24 cellular contexts compared by ENCODE assay signal in the genomic region with DNA sequence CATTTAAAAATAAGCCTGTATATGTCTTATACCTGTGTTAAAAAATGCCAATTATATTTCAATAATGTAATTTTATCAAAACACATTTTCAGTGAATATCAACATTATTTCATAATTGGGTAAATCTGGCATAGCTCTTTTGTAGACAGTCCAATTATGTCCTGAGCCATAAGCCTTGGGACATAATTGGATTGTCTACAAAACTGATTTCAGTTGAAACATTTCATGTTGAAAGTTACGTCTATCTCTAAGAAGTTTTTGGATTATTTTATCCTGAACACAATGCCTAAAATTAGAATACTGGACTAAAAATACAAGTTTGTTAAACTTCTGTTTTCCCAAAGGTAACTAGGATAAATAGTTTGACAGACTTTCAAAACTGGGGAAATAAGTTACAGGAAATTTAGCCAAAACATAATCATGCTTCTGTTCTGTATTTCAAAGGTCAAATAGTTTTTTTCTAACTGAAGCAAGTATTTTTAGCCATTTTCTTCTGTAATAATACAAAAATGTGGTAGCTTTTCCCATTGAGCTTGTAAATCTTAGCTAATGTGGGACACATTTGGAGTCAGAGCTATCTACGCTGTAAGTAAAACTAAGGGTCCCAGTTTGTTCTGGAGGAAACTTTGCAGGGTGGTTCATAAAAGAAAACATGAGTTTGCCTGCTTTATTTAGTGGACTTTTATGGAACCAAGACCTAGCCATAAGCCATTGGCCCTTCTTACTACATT.
DNase-seq lines count a peak whose midpoint lies in the region; ATAC-seq and TF ChIP-seq lines count a peak whose summit lies in the region.
"Had no signal": no experiment of that assay in that cellular context is flagged by ENCODE, and none has a peak within 500 bp of the region (broad histone marks: within the 10 kb centered on the region; RNA-seq: fewer than 3 reads in every experiment).

No MANE protein-coding gene starts in this region.

- no peaks in the 10 kb centered on the region for H3K9me3 ChIP-seq in adipocyte (ENCODE audit: control insufficient read depth, low read length)
- no peaks in the 10 kb centered on the region for H3K9me3 ChIP-seq in thoracic aorta
- H3K9me3 ChIP-seq: MG63, spleen had no signal

- H3K36me3 ChIP-seq in adipocyte (ENCODE audit: control insufficient read depth, insufficient read depth, low read length, severe bottlenecking) (peaks cover 57% of the 10 kb centered on the region), thoracic aorta (peaks cover 3% of the 10 kb centered on the region)
- H3K36me3 ChIP-seq: spleen had no signal

- peak overlapping the region; percentile 87 for H3K9ac ChIP-seq in adipocyte (ENCODE audit: low read length)
- H3K9ac ChIP-seq: GM23248 had no signal

- H3K4me1 Mint-ChIP-seq in nephron: peaks cover 23% of the 10 kb centered on the region
- H3K4me1 Mint-ChIP-seq: activated B cell treated with CpG ODN at 0.5 μM for 24 hours; activated naive CD4-positive, alpha-beta T cell treated with anti-CD3 and anti-CD28 coated beads, Interleukin-2, amount 10 ng/mL, durations not matched to agents 7 days and 5 days; natural killer cell had no signal

- peak; percentile 25 for DNase-seq in adipocyte (ENCODE audit: low read depth)
- DNase-seq in fibroblast of villous mesenchyme (ENCODE audit: low read depth): peak; percentile 19
- DNase-seq in thoracic aorta (ENCODE audit: low spot score): no peak
- DNase-seq in AML-193 (lab: John Stamatoyannopoulos, UW): no peak
- DNase-seq in occipital lobe (lab: John Stamatoyannopoulos, UW): no peak
- no peak for DNase-seq in hippocampal formation (lab: John Stamatoyannopoulos, UW)
- DNase-seq: activated B cell treated with CpG ODN at 0.5 μM for 24 hours; activated CD8-positive, alpha-beta T cell treated with anti-CD3 and anti-CD28 coated beads for 36 hours; activated naive CD4-positive, alpha-beta T cell treated with anti-CD3 and anti-CD28 coated beads, Interleukin-2, amount 10 ng/mL, durations not matched to agents 7 days and 5 days; anterior cingulate cortex; DMS153; effector memory CD4-positive, alpha-beta T cell; GM23248; MG63; natural killer cell; NCI-H1436; NCI-H526; posterior cingulate gyrus; spleen; stimulated activated CD4-positive, alpha-beta T cell treated with anti-CD3 and anti-CD28 coated beads, Interleukin-4, amount 100 ng/mL, for 24 hours; T-helper 9 cell had no signal

- no peaks in the 10 kb centered on the region for H3K27me3 Mint-ChIP-seq in nephron (ENCODE audit: low read depth)

- peaks cover 63% of the 10 kb centered on the region for H3K4me1 ChIP-seq in adipocyte (ENCODE audit: control insufficient read depth, insufficient read depth, low read length)
- peaks cover 19 to 48% of the 10 kb centered on the region in 2 donors for H3K4me1 ChIP-seq in thoracic aorta (ENCODE audit: control insufficient read depth in 1 of 2, low read depth in 2 of 2)
- H3K4me1 ChIP-seq: spleen had no signal

- peak overlapping the region; percentile 76 to 88 for H3K27ac ChIP-seq in thoracic aorta
- H3K27ac ChIP-seq: GM23248 had no signal

- H3K27me3 ChIP-seq in adipocyte (replicated peaks; ENCODE audit: control insufficient read depth, insufficient read depth, low read length) (no peaks in the 10 kb centered on the region), thoracic aorta (replicated peaks; ENCODE audit: insufficient read depth) (no peaks in the 10 kb centered on the region)
- H3K27me3 ChIP-seq: MG63, spleen had no signal

- H3K27ac Mint-ChIP-seq in nephron: peak overlapping the region; percentile 29 to 83 (median 74)
- H3K27ac Mint-ChIP-seq: activated B cell treated with CpG ODN at 0.5 μM for 24 hours; activated CD8-positive, alpha-beta T cell treated with anti-CD3 and anti-CD28 coated beads for 36 hours; activated naive CD4-positive, alpha-beta T cell treated with anti-CD3 and anti-CD28 coated beads, Interleukin-2, amount 10 ng/mL, durations not matched to agents 7 days and 5 days; natural killer cell; stimulated activated naive CD8-positive, alpha-beta T cell treated with anti-CD3 and anti-CD28 coated beads, Interleukin-15, Interleukin-2, amounts not matched to agents 100 ng/mL and 50 ng/mL, for 24 hours had no signal

- peak; percentile 72 for ATAC-seq in thoracic aorta (ENCODE audit: insufficient number of reproducible peaks, low FRiP score, low read depth)
- no peak for ATAC-seq in GM18519 (IDR thresholded peaks at IDR 0.05; ENCODE audit: low FRiP score, unreplicated experiment)
- ATAC-seq: activated CD8-positive, alpha-beta T cell treated with anti-CD3 and anti-CD28 coated beads for 36 hours; natural killer cell had no signal

- peak overlapping the region; percentile 71 for H3K4me3 ChIP-seq in adipocyte (ENCODE audit: low read length)
- no peak overlapping the region for H3K4me3 ChIP-seq in fibroblast of villous mesenchyme (ENCODE audit: low read depth, low read length)
- H3K4me3 ChIP-seq in thoracic aorta: peak overlapping the region; percentile 34
- H3K4me3 ChIP-seq: GM23248, MG63, spleen had no signal

- no peak for TF ChIP-seq CTCF in fibroblast of villous mesenchyme (IDR thresholded peaks at IDR 0.05; ENCODE audit: insufficient read depth, low read depth, low read length)
- TF ChIP-seq CTCF in nephron (IDR thresholded peaks at IDR 0.05; ENCODE audit: unreplicated experiment in 3 of 3): no peak
- TF ChIP-seq CTCF in thoracic aorta (IDR thresholded peaks at IDR 0.05): no peak

- peaks cover 74% of the 10 kb centered on the region for H3K36me3 Mint-ChIP-seq in nephron (ENCODE audit: low read depth)
- H3K36me3 Mint-ChIP-seq: activated naive CD4-positive, alpha-beta T cell treated with anti-CD3 and anti-CD28 coated beads, Interleukin-2, amount 10 ng/mL, durations not matched to agents 7 days and 5 days; natural killer cell had no signal

- H3K9me3 Mint-ChIP-seq in nephron: no peaks in the 10 kb centered on the region
- H3K9me3 Mint-ChIP-seq: activated B cell treated with CpG ODN at 0.5 μM for 24 hours; activated CD8-positive, alpha-beta T cell treated with anti-CD3 and anti-CD28 coated beads for 36 hours; activated naive CD4-positive, alpha-beta T cell treated with anti-CD3 and anti-CD28 coated beads, Interleukin-2, amount 10 ng/mL, durations not matched to agents 7 days and 5 days; natural killer cell; stimulated activated naive CD8-positive, alpha-beta T cell treated with anti-CD3 and anti-CD28 coated beads, Interleukin-15, Interleukin-2, amounts not matched to agents 100 ng/mL and 50 ng/mL, for 24 hours had no signal

- H3K4me3 Mint-ChIP-seq in nephron: no peak overlapping the region
- H3K4me3 Mint-ChIP-seq: activated B cell treated with CpG ODN at 0.5 μM for 24 hours; activated CD8-positive, alpha-beta T cell treated with anti-CD3 and anti-CD28 coated beads for 36 hours; activated naive CD4-positive, alpha-beta T cell treated with anti-CD3 and anti-CD28 coated beads, Interleukin-2, amount 10 ng/mL, durations not matched to agents 7 days and 5 days; natural killer cell; stimulated activated naive CD8-positive, alpha-beta T cell treated with anti-CD3 and anti-CD28 coated beads, Interleukin-15, Interleukin-2, amounts not matched to agents 100 ng/mL and 50 ng/mL, for 24 hours had no signal

Comparison
In these comparisons a context has a peak if more than half of its experiments do, and no peak if none do; other contexts are left out.
1. DNase-seq: peak in adipocyte (single experiment) and fibroblast of villous mesenchyme (single experiment); none in thoracic aorta (single experiment), AML-193 (0 of 2), occipital lobe (single experiment) and hippocampal formation (0 of 2).